ENCODE assay signal across 15 cellular contexts in genomic region chr9:70603020-70603411, GRCh38.
DNase-seq lines count a peak whose midpoint lies in the region; ATAC-seq and TF ChIP-seq lines count a peak whose summit lies in the region.
"Had no signal": no experiment of that assay in that cellular context is flagged by ENCODE, and none has a peak within 500 bp of the region (broad histone marks: within the 10 kb centered on the region; RNA-seq: fewer than 3 reads in every experiment).

No MANE protein-coding gene starts in this region.

- no peaks in the 10 kb centered on the region for H3K27me3 ChIP-seq in heart left ventricle
- H3K27me3 ChIP-seq in psoas muscle (ENCODE audit: insufficient read depth in 3 of 3, low read length in 2 of 3): no peaks in the 10 kb centered on the region
- no peaks in the 10 kb centered on the region for H3K27me3 ChIP-seq in transverse colon
- H3K27me3 ChIP-seq in colonic mucosa: no peaks in the 10 kb centered on the region
- H3K27me3 ChIP-seq: body of pancreas, ovary had no signal

- H3K4me1 ChIP-seq in heart left ventricle (peaks cover 0 to 34% (median 25%) of the 10 kb centered on the region in 12 donors), psoas muscle (peaks cover 36% of the 10 kb centered on the region), transverse colon (peaks cover 14 to 29% (median 21%) of the 10 kb centered on the region in 4 donors), colonic mucosa (no peaks in the 10 kb centered on the region)

- TF ChIP-seq CTCF in heart left ventricle (IDR thresholded peaks at IDR 0.05): no peak
- no peak for TF ChIP-seq CTCF in chondrocyte (IDR thresholded peaks at IDR 0.05)
- TF ChIP-seq CTCF in psoas muscle (IDR thresholded peaks at IDR 0.05): no peak
- TF ChIP-seq CTCF in transverse colon (IDR thresholded peaks at IDR 0.05): no peak
- no peak for TF ChIP-seq CTCF in colonic mucosa (IDR thresholded peaks at IDR 0.05)

- ATAC-seq in heart left ventricle (no peak), left ventricle myocardium superior (no peak), psoas muscle (no peak), HG03045 (IDR thresholded peaks at IDR 0.05; ENCODE audit: unreplicated experiment) (no peak)

- H3K4me1 Mint-ChIP-seq in chondrocyte (ENCODE audit: low read depth): peaks cover 38% of the 10 kb centered on the region

- H3K9me3 Mint-ChIP-seq in chondrocyte (ENCODE audit: low read depth): no peaks in the 10 kb centered on the region
- H3K9me3 Mint-ChIP-seq: activated naive CD4-positive, alpha-beta T cell treated with anti-CD3 and anti-CD28 coated beads, Interleukin-2, amount 50 U/mL, for 72 hours; naive thymus-derived CD8-positive, alpha-beta T cell had no signal

- H3K9ac ChIP-seq in colonic mucosa (ENCODE audit: low read depth in 2 of 2, low read length in 2 of 2): no peak overlapping the region

- H3K27ac ChIP-seq in heart left ventricle (peak overlapping the region in 8 of 12 donors; percentile 86 to 91 (median 90)), psoas muscle (peak overlapping the region; percentile 87), transverse colon (peak overlapping the region; percentile 82 to 86 (median 84)), colonic mucosa (no peak overlapping the region)
- H3K27ac ChIP-seq: 22Rv1 had no signal

- WGBS in heart left ventricle, 4 donors: 81 to 89% (median 88%) methylated on average over 6 of the region's 6 CpGs
- WGBS in psoas muscle, 3 donors: 89 to 92% (median 89%) methylated on average over 6 of the region's 6 CpGs
- 79 to 80% methylated on average over 5 to 6 of the region's 6 CpGs for WGBS in transverse colon (ENCODE audit: low coverage in 1 of 2), 2 donors

- peak overlapping the region; percentile 98 for H3K27ac Mint-ChIP-seq in chondrocyte (ENCODE audit: unreplicated experiment)
- H3K27ac Mint-ChIP-seq: B cell had no signal

- no peak for TF ChIP-seq POLR2A in heart left ventricle (IDR thresholded peaks at IDR 0.05)
- no peak for TF ChIP-seq POLR2A in transverse colon (IDR thresholded peaks at IDR 0.05)

- H3K36me3 ChIP-seq in heart left ventricle: no peaks in the 10 kb centered on the region
- peaks cover 0 to 7% of the 10 kb centered on the region in 2 donors for H3K36me3 ChIP-seq in psoas muscle (ENCODE audit: insufficient read depth in 1 of 2, low read depth in 1 of 2)
- H3K36me3 ChIP-seq in transverse colon: no peaks in the 10 kb centered on the region
- H3K36me3 ChIP-seq in colonic mucosa: no peaks in the 10 kb centered on the region
- H3K36me3 ChIP-seq: ovary had no signal

- H3K4me3 ChIP-seq in heart left ventricle (no peak overlapping the region), psoas muscle (no peak overlapping the region), transverse colon (no peak overlapping the region), colonic mucosa (no peak overlapping the region)
- H3K4me3 ChIP-seq: body of pancreas, ovary had no signal

- no peaks in the 10 kb centered on the region for H3K36me3 Mint-ChIP-seq in chondrocyte (ENCODE audit: low read depth)
- H3K36me3 Mint-ChIP-seq: naive thymus-derived CD8-positive, alpha-beta T cell had no signal

- H3K27me3 Mint-ChIP-seq in chondrocyte (ENCODE audit: low read depth): no peaks in the 10 kb centered on the region
- H3K27me3 Mint-ChIP-seq: naive thymus-derived CD8-positive, alpha-beta T cell had no signal

- H3K9me3 ChIP-seq in heart left ventricle (no peaks in the 10 kb centered on the region), psoas muscle (no peaks in the 10 kb centered on the region), transverse colon (no peaks in the 10 kb centered on the region), colonic mucosa (no peaks in the 10 kb centered on the region)
- H3K9me3 ChIP-seq: body of pancreas, ovary had no signal

- DNase-seq in heart left ventricle (no peak), left ventricle myocardium superior (no peak), chondrocyte (ENCODE audit: low spot score) (no peak), psoas muscle (no peak), transverse colon (no peak), colonic mucosa (no peak), ecto neural progenitor cell (ENCODE audit: low spot score) (no peak)
- DNase-seq: cortex of kidney had no signal

- no peak for TF ChIP-seq EP300 in transverse colon (IDR thresholded peaks at IDR 0.05; ENCODE audit: low read depth)

- no peak overlapping the region for H3K4me3 Mint-ChIP-seq in chondrocyte (ENCODE audit: unreplicated experiment)
- H3K4me3 Mint-ChIP-seq: B cell; naive thymus-derived CD8-positive, alpha-beta T cell had no signal

- intact Hi-C loops in heart left ventricle (cut with DNase I) (loop anchor here (2.0 to 10.0 kb wide), 12 partner anchors 116 to 631 kb away; partner anchors contain the start of gene SMC5 (in 2 of the 10)), left ventricle myocardium superior (cut with micrococcal nuclease) (no loop called here), psoas muscle (cut with DNase I) (loop anchor here (2.0 to 5.0 kb wide), 4 partner anchors 116 to 631 kb away; no protein-coding TSS in a partner anchor), transverse colon (cut with DNase I; ENCODE audit: low total_unique reads) (loop anchor here (5.0 to 10.0 kb wide), 3 partner anchors 121 to 468 kb away; no protein-coding TSS in a partner anchor), colonic mucosa (cut with DNase I) (loop anchor here (2.0 to 10.0 kb wide), 6 partner anchors 118 to 630 kb away; no protein-coding TSS in a partner anchor)

- in situ Hi-C loops in transverse colon (cut with MboI; ENCODE audit: low pct_ligation_motif_present in 1 of 4, low pct_unique_long_range_greater_than_20kb in 1 of 4, low sequenced_read_pairs in 3 of 4): loop anchor here (5.0 to 25.0 kb wide), 6 partner anchors 118 to 641 kb away; no protein-coding TSS in a partner anchor
